ENCODE assay signal across 16 cellular contexts in the genomic region with DNA sequence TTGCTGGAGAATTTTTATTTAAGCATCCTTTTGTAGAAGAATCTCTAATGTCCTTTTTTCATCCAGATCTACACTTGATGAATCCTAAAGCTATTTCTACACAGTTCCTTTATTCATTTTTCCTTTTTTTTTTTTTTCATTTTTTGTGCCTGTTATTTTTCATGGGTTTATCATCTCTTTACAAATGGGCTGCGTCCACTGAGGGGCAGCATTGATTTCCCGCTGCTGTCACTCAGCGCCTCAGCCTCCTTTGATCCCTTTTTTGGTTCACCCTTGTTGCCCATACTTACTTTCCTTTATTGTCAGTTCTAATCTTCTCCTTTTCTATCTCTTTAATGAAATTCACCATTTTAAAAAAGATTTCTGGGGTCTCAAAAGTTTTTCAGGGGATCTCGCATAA. TPM values are rescaled to one million over a fixed set of nuclear protein-coding genes. Genes with fewer than 3 reads are reported as not detected.
"Had no signal": no experiment of that assay in that cellular context is flagged by ENCODE, and none has a peak within 500 bp of the region (broad histone marks: within the 10 kb centered on the region; RNA-seq: fewer than 3 reads in every experiment).

No MANE protein-coding gene starts in this region.

- DNase-seq: activated effector memory CD4-positive, alpha-beta T cell treated with anti-CD3 and anti-CD28 coated beads, Interleukin-2, amount 50 U/mL, for 16 hours; heart left ventricle; left colon; midbrain; nucleus accumbens; sigmoid colon; stimulated activated CD4-positive, alpha-beta T cell treated with anti-CD3 and anti-CD28 coated beads, Interleukin-2, amount 100 ng/mL, for 24 hours; stimulated activated naive CD4-positive, alpha-beta T cell treated with Interleukin-2 at 50 U/mL for 16 hours; testis; upper lobe of right lung had no signal

- H3K4me3 ChIP-seq: breast epithelium, heart left ventricle, lung, sigmoid colon, testis, upper lobe of right lung had no signal

- H3K9me3 ChIP-seq: breast epithelium, heart left ventricle, sigmoid colon, testis, upper lobe of right lung had no signal

- H3K36me3 ChIP-seq: breast epithelium, upper lobe of right lung had no signal

- H3K27ac Mint-ChIP-seq: activated naive CD4-positive, alpha-beta T cell treated with anti-CD3 and anti-CD28 coated beads, Interleukin-2, amount 50 U/mL, for 72 hours had no signal

- FAIRE-seq: frontal cortex had no signal

- ATAC-seq: activated CD4-positive, CD25-positive, alpha-beta regulatory T cell treated with anti-CD3 and anti-CD28 coated beads, Interleukin-2, amount 50 U/mL, for 24 hours; activated naive CD4-positive, alpha-beta T cell treated with anti-CD3 and anti-CD28 coated beads, Interleukin-2, amount 50 U/mL, for 72 hours; heart left ventricle; upper lobe of right lung had no signal

- H3K27ac ChIP-seq: testis had no signal

- H3K27me3 ChIP-seq: breast epithelium, heart left ventricle, sigmoid colon, testis, upper lobe of right lung had no signal

- H3K9me3 Mint-ChIP-seq: activated naive CD4-positive, alpha-beta T cell treated with anti-CD3 and anti-CD28 coated beads, Interleukin-2, amount 50 U/mL, for 72 hours had no signal

RNA-seq across cellular contexts. Expression of a gene that starts 5.7 kb away (rescaled TPM):
- total RNA-seq: breast epithelium, cerebellum, heart left ventricle, left colon, sigmoid colon, upper lobe of right lung had no signal
